In genomic region chr1:210251680-210252490, GRCh38 we compare ENCODE assay signal across 8 cellular contexts. TPM values are rescaled to one million over a fixed set of nuclear protein-coding genes. Genes with fewer than 3 reads are reported as not detected.
DNase-seq lines count a peak whose midpoint lies in the region; ATAC-seq and TF ChIP-seq lines count a peak whose summit lies in the region.

No MANE protein-coding gene starts in this region.

- H3K4me1 Mint-ChIP-seq in CD4-positive, alpha-beta T cell (ENCODE audit: low read depth): peaks cover 20% of the 10 kb centered on the region

- 2% methylated on average over 58 of the region's 58 CpGs for WGBS in HUES64

- no peaks in the 10 kb centered on the region for H3K36me3 Mint-ChIP-seq in CD4-positive, alpha-beta T cell (ENCODE audit: low read depth)

- peak overlapping the region; percentile 67 for H3K4me3 Mint-ChIP-seq in CD4-positive, alpha-beta T cell

- H3K4me1 ChIP-seq in HUES64 (ENCODE audit: insufficient read depth, low read length) (peaks cover 36% of the 10 kb centered on the region), muscle layer of duodenum (ENCODE audit: control insufficient read depth in 1 of 2, insufficient read depth in 2 of 2, low read length in 2 of 2) (peaks cover 0 to 14% of the 10 kb centered on the region in 2 donors)

- H3K27ac ChIP-seq in CD4-positive, alpha-beta T cell (ENCODE audit: low read depth, low read length): no peak overlapping the region
- peak overlapping the region; percentile 70; the same call in 1 of the 2 replicates for H3K27ac ChIP-seq in HUES64 (ENCODE audit: low read depth, low read length)
- H3K27ac ChIP-seq in dorsolateral prefrontal cortex: peak overlapping the region in 58 of 59 donors; percentile 58 to 95 (median 88)
- no peak overlapping the region for H3K27ac ChIP-seq in muscle layer of duodenum (ENCODE audit: low read length)

- CTCF ChIA-PET in CD4-positive, alpha-beta T cell (lab: Charles Lee): interaction anchor here (1.0 kb wide), 1 partner anchor 39 kb away, joined by 3 read pairs; no protein-coding TSS in a partner anchor

- no peaks in the 10 kb centered on the region for H3K9me3 Mint-ChIP-seq in CD4-positive, alpha-beta T cell

- no peak overlapping the region for H3K27ac Mint-ChIP-seq in CD4-positive, alpha-beta T cell

- H3K36me3 ChIP-seq in HUES64 (ENCODE audit: insufficient read depth, low read length) (no peaks in the 10 kb centered on the region), muscle layer of duodenum (ENCODE audit: control insufficient read depth in 1 of 2, insufficient read depth in 2 of 2, low read length in 2 of 2) (no peaks in the 10 kb centered on the region)

- H3K9ac ChIP-seq in HUES64 (ENCODE audit: low read depth, low read length): peak overlapping the region; percentile 79

- intact Hi-C loops in CD4-positive, alpha-beta T cell (cut with DNase I, micrococcal nuclease): no loop called here
- intact Hi-C loops in dorsolateral prefrontal cortex (cut with DNase I): loop anchor here (1.0 to 2.0 kb wide), 3 partner anchors 17 to 58 kb away; no protein-coding TSS in a partner anchor

- peaks cover 83% of the 10 kb centered on the region for H3K27me3 Mint-ChIP-seq in CD4-positive, alpha-beta T cell

- DNase-seq in CD4-positive, alpha-beta T cell: no peak
- DNase-seq in dorsolateral prefrontal cortex (peak in 1 of 10 donors; percentile 55), SIG-M5 treated with dmso at 0.1 percent for 504 hours (lab: John Stamatoyannopoulos, UW; ENCODE audit: unreplicated experiment) (no peak), HPDE6-E6E7 (ENCODE audit: extremely low spot score) (no peak), SHP77 treated with DMSO at 0.1 percent for 48 hours (lab: John Stamatoyannopoulos, UW) (no peak), cortex of kidney (lab: John Stamatoyannopoulos, UW) (no peak)

- no peak for TF ChIP-seq CTCF in CD4-positive, alpha-beta T cell (IDR thresholded peaks at IDR 0.05)
- peak in 4 of 56 donors; percentile 2 to 9 (median 5) for TF ChIP-seq CTCF in dorsolateral prefrontal cortex (IDR thresholded peaks at IDR 0.05 in 54 of 56, conservative IDR thresholded peaks at IDR 0.05 in 2 of 56; ENCODE audit: low read depth in 1 of 56, partially characterized antibody in 56 of 56)

- no peak for ATAC-seq in CD4-positive, alpha-beta T cell (ENCODE audit: poor library complexity)

- H3K9me3 ChIP-seq in CD4-positive, alpha-beta T cell (ENCODE audit: control insufficient read depth, low read length): no peaks in the 10 kb centered on the region
- H3K9me3 ChIP-seq in HUES64 (ENCODE audit: insufficient read depth, low read depth, low read length) (no peaks in the 10 kb centered on the region), muscle layer of duodenum (ENCODE audit: control insufficient read depth in 1 of 2, low read length in 2 of 2) (no peaks in the 10 kb centered on the region)

- H3K4me3 ChIP-seq in HUES64 (ENCODE audit: low read length) (peak overlapping the region; percentile 76), dorsolateral prefrontal cortex (peak overlapping the region; percentile 36 to 77 (median 65)), muscle layer of duodenum (ENCODE audit: low read depth in 1 of 2, low read length in 2 of 2) (peak overlapping the region; percentile 43 to 60)

- POLR2A ChIA-PET in CD4-positive, alpha-beta T cell (lab: Charles Lee): no interaction called here

- H3K27me3 ChIP-seq in CD4-positive, alpha-beta T cell (ENCODE audit: control insufficient read depth, insufficient read depth, low read length): peaks cover 87% of the 10 kb centered on the region
- H3K27me3 ChIP-seq in HUES64 (ENCODE audit: insufficient read depth, low read length) (peaks cover 41% of the 10 kb centered on the region), dorsolateral prefrontal cortex (no peaks in the 10 kb centered on the region), muscle layer of duodenum (ENCODE audit: low read depth, low read length) (peaks cover 12% of the 10 kb centered on the region)

RNA-seq across cellular contexts. Expression of gene SERTAD4, which starts 19.3 kb away (rescaled TPM):
- not detected for total RNA-seq in CD4-positive, alpha-beta T cell
- polyA plus RNA-seq in HUES64 (2013, experiment 1 of 2): 4.7 TPM
- polyA plus RNA-seq in HUES64 (2013, experiment 2 of 2): 4.8 TPM
- total RNA-seq in dorsolateral prefrontal cortex: 10 to 100 TPM in 23 of 120 experiments, 1 to 10 TPM in 97; 2.2 to 13.5 (median 7.3) TPM

Comparison
In these comparisons a context has a peak if more than half of its experiments do, and no peak if none do; other contexts are left out.
1. H3K27ac ChIP-seq: peak in HUES64 (single experiment) and dorsolateral prefrontal cortex (58 of 59); none in CD4-positive, alpha-beta T cell (single experiment) and muscle layer of duodenum (single experiment).
2. intact Hi-C loops: an anchor here in dorsolateral prefrontal cortex (1.0 to 2.0 kb wide); none called in CD4-positive, alpha-beta T cell.
3. Peak in every context shown above with its lines, with median percentiles within 50 percentile points of each other: H3K4me3 ChIP-seq.